ENCODE assay signal across 27 cellular contexts in the genomic region with DNA sequence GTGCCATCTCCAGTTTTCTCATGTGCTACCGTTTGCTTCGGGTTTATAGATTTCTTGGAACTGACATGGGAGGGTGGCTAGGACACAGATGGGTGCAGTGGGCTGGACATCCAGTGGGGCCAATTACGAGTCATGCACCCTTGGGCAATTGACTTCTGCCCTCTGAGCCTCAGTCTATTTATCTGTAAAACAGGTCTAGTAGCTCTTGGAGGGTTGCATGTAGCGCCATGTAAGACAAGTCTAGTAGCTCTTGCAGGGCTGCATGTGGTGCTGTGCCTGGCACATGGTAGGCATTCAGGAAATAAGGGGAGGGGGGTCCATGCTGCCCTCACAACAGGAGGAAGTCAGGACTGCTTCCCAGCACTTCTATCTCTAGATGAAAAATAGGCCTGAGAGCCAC. TPM values are rescaled to one million over a fixed set of nuclear protein-coding genes. Genes with fewer than 3 reads are reported as not detected.
DNase-seq lines count a peak whose midpoint lies in the region; ATAC-seq, FAIRE-seq and TF ChIP-seq lines count a peak whose summit lies in the region.
"Had no signal": no experiment of that assay in that cellular context is flagged by ENCODE, and none has a peak within 500 bp of the region (broad histone marks: within the 10 kb centered on the region; RNA-seq: fewer than 3 reads in every experiment).

No MANE protein-coding gene starts in this region.

- no peak for ATAC-seq in body of pancreas
- ATAC-seq in pancreas = no peak

- peaks cover 70% of the 10 kb centered on the region for H3K4me1 ChIP-seq in body of pancreas
- peaks cover 4 to 6% (median 4%) of the 10 kb centered on the region in 3 donors for H3K4me1 ChIP-seq in pancreas
- H3K4me1 ChIP-seq in esophagus squamous epithelium = peaks cover 4 to 87% (median 43%) of the 10 kb centered on the region in 3 donors

- POLR2A ChIA-PET in GM10248 (lab: Yijun Ruan, JAX) = no interaction called here

- H3K27ac ChIP-seq in 22Rv1 (peak overlapping the region; percentile 93), body of pancreas (peak overlapping the region; percentile 47 to 83 (median 74)), pancreas (peak overlapping the region; percentile 61 to 77 (median 71)), esophagus squamous epithelium (peak overlapping the region in 1 of 4 donors; percentile 41)
- H3K27ac ChIP-seq: heart left ventricle, HL-60, KMS-11, psoas muscle, SJCRH30 had no signal

- CTCF ChIA-PET in GM10248 (lab: Yijun Ruan, JAX) = interaction anchor here (1.2 kb wide), 1 partner anchor 41 kb away, joined by 5 read pairs; no protein-coding TSS in a partner anchor

- no peak for TF ChIP-seq POLR2A in body of pancreas (IDR thresholded peaks at IDR 0.05)
- no peak for TF ChIP-seq POLR2A in esophagus squamous epithelium (IDR thresholded peaks at IDR 0.05)

- H3K27me3 ChIP-seq in body of pancreas (no peaks in the 10 kb centered on the region), pancreas (no peaks in the 10 kb centered on the region), esophagus squamous epithelium (no peaks in the 10 kb centered on the region)
- H3K27me3 ChIP-seq: heart left ventricle, SJCRH30, transverse colon had no signal

- TF ChIP-seq CTCF in 22Rv1 (IDR thresholded peaks at IDR 0.05) (no peak), body of pancreas (IDR thresholded peaks at IDR 0.05) (no peak), pancreas (IDR thresholded peaks at IDR 0.05) (no peak), GM10248 (IDR thresholded peaks at IDR 0.05; ENCODE audit: control extremely low read depth, extremely low read depth, low read depth, missing control alignments) (no peak), esophagus squamous epithelium (IDR thresholded peaks at IDR 0.05) (no peak)

- 73 to 79% methylated on average over 4 of the region's 4 CpGs for WGBS in body of pancreas, 2 donors
- WGBS in pancreas, 2 donors = 76 to 78% methylated on average over 4 of the region's 4 CpGs
- 87 to 92% methylated on average over 4 of the region's 4 CpGs for WGBS in esophagus squamous epithelium, 2 donors

- no peak overlapping the region for H3K4me3 ChIP-seq in body of pancreas
- no peak overlapping the region for H3K4me3 ChIP-seq in pancreas
- H3K4me3 ChIP-seq in esophagus squamous epithelium = no peak overlapping the region
- H3K4me3 ChIP-seq: heart left ventricle, psoas muscle, SJCRH30, transverse colon had no signal

- DNase-seq in HTR-8/SVneo (ENCODE audit: insufficient read length, low spot score) = no peak
- no peak for DNase-seq in body of pancreas
- no peak for DNase-seq in pancreas
- no peak for DNase-seq in GM10248 (ENCODE audit: extremely low spot score)
- DNase-seq in esophagus squamous epithelium (lab: John Stamatoyannopoulos, UW) = no peak
- no peak for DNase-seq in GM03348 (ENCODE audit: low spot score)
- no peak for DNase-seq in activated CD4-positive, alpha-beta T cell treated with anti-CD3 and anti-CD28 coated beads, Interleukin-2, amount 50 U/mL, for 1 hour
- DNase-seq: activated CD4-positive, alpha-beta T cell treated with anti-CD3 and anti-CD28 coated beads, Interleukin-2, amount 50 U/mL, for 4 hours; CD4-positive, alpha-beta memory T cell; foreskin melanocyte; H7; heart left ventricle; midbrain; MM.1S; naive B cell; NCI-H1417 treated with DMSO at 0.1 percent for 48 hours; NCI-H2029 treated with DMSO at 0.1 percent for 48 hours; NCI-H524 treated with DMSO at 0.1 percent for 48 hours; psoas muscle; SJCRH30; stimulated activated CD4-positive, alpha-beta T cell treated with anti-CD3 and anti-CD28 coated beads, Interleukin-4, amount 100 ng/mL, for 24 hours; transverse colon had no signal

- H3K36me3 ChIP-seq in body of pancreas (replicated peaks in 1 of 2; ENCODE audit: insufficient read depth in 1 of 2, low read depth in 2 of 2) (no peaks in the 10 kb centered on the region), pancreas (no peaks in the 10 kb centered on the region), esophagus squamous epithelium (no peaks in the 10 kb centered on the region)
- H3K36me3 ChIP-seq: heart left ventricle, transverse colon had no signal

- no peaks in the 10 kb centered on the region for H3K9me3 ChIP-seq in body of pancreas
- no peaks in the 10 kb centered on the region for H3K9me3 ChIP-seq in pancreas
- H3K9me3 ChIP-seq in esophagus squamous epithelium = no peaks in the 10 kb centered on the region
- H3K9me3 ChIP-seq: heart left ventricle, psoas muscle, SJCRH30, transverse colon had no signal

- intact Hi-C loops in body of pancreas (cut with DNase I) = no loop called here
- intact Hi-C loops in pancreas (cut with DNase I) = no loop called here
- intact Hi-C loops in esophagus squamous epithelium (cut with DNase I) = no loop called here

- FAIRE-seq in HTR-8/SVneo (lab: Jason Lieb, UNC) (peak; percentile 95), pancreas (lab: Jason Lieb, UNC) (no peak)
- FAIRE-seq: GM12891, kidney had no signal

RNA-seq across cellular contexts. Expression of a gene that starts 15.3 kb away (rescaled TPM):
- total RNA-seq in body of pancreas (10 to 100 TPM; 22.7 to 23.9 TPM), pancreas (10 to 100 TPM; 24.8 to 98.2 (median 33.6) TPM), esophagus squamous epithelium (1 to 10 TPM in 3 of 4 donors, under 1 TPM in 1; 0.95 to 4.6 (median 2.6) TPM)
- 10 to 100 TPM; 28.4 to 45.5 TPM for polyA plus RNA-seq in pancreas

Comparison
In these comparisons a context has a peak if more than half of its experiments do, and no peak if none do; other contexts are left out.
1. RNA of a gene that starts 15.3 kb away (total RNA-seq): 24.8 to 98.2 TPM in pancreas and 22.7 to 23.9 TPM in body of pancreas; 0.95 to 4.6 TPM in esophagus squamous epithelium; every median in the first group is over 4 times any median in the second.